In the genomic region with DNA sequence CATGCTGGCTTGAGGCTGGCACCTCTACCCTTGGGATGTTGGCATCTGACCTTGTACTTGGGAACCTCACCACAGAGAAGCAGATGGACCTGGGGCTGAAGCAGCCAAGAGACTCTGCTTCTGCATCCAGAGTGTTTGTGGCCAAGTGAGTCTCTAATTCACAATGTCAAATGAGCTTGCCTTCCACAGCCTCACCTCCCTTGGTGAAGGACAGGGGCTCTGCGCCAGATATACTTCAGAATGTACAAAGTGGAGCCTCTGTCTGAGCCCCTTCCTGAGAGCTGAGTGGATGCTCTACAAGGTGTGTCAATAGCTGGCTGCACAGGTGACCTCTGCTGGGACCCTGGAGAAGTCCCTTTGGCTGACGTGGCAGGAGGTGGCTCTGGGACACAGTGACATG, we compare ENCODE assay signal across 25 cellular contexts.
"Had no signal": no experiment of that assay in that cellular context is flagged by ENCODE, and none has a peak within 500 bp of the region (broad histone marks: within the 10 kb centered on the region; RNA-seq: fewer than 3 reads in every experiment).

No MANE protein-coding gene starts in this region.

- H3K4me1 Mint-ChIP-seq: activated CD4-positive, alpha-beta memory T cell treated with anti-CD3 and anti-CD28 coated beads, Interleukin-2, amount 10 ng/mL, durations not matched to agents 7 days and 5 days; activated CD4-positive, alpha-beta T cell treated with anti-CD3 and anti-CD28 coated beads, Interleukin-2, amount 10 ng/mL, durations not matched to agents 24 days and 14 days; activated naive CD4-positive, alpha-beta T cell treated with anti-CD3 and anti-CD28 coated beads, Interleukin-2, amount 50 U/mL, for 24 hours; activated naive CD8-positive, alpha-beta T cell treated with anti-CD3 and anti-CD28 coated beads, Interleukin-2, amount 50 U/mL, for 24 hours; activated T-helper 17 cell treated with anti-CD3 and anti-CD28 coated beads, Interleukin-2, amount 50 U/mL, for 72 hours; mesothelial cell of epicardium; naive B cell had no signal

- H3K36me3 Mint-ChIP-seq: activated naive CD4-positive, alpha-beta T cell treated with anti-CD3 and anti-CD28 coated beads, Interleukin-2, amount 50 U/mL, for 24 hours; mesothelial cell of epicardium; naive B cell had no signal

- H3K27me3 ChIP-seq: hepatocyte, ovary, sigmoid colon, transverse colon had no signal

- H3K36me3 ChIP-seq: ovary, prostate gland, sigmoid colon, transverse colon had no signal

- H3K4me3 Mint-ChIP-seq: activated CD4-positive, alpha-beta memory T cell treated with anti-CD3 and anti-CD28 coated beads, Interleukin-2, amount 10 ng/mL, durations not matched to agents 7 days and 5 days; activated CD4-positive, alpha-beta T cell treated with anti-CD3 and anti-CD28 coated beads, Interleukin-2, amount 10 ng/mL, durations not matched to agents 24 days and 14 days; activated naive CD4-positive, alpha-beta T cell treated with anti-CD3 and anti-CD28 coated beads, Interleukin-2, amount 50 U/mL, for 24 hours; activated naive CD8-positive, alpha-beta T cell treated with anti-CD3 and anti-CD28 coated beads, Interleukin-2, amount 50 U/mL, for 24 hours; activated T-cell treated with anti-CD3 and anti-CD28 coated beads, Interleukin-2, amount 50 U/mL, for 24 hours; activated T-helper 17 cell treated with anti-CD3 and anti-CD28 coated beads, Interleukin-2, amount 50 U/mL, for 72 hours; mesothelial cell of epicardium; nephron progenitor cell had no signal

- H3K9me3 Mint-ChIP-seq: activated CD4-positive, alpha-beta memory T cell treated with anti-CD3 and anti-CD28 coated beads, Interleukin-2, amount 10 ng/mL, durations not matched to agents 7 days and 5 days; activated CD4-positive, alpha-beta T cell treated with anti-CD3 and anti-CD28 coated beads, Interleukin-2, amount 10 ng/mL, durations not matched to agents 24 days and 14 days; activated naive CD4-positive, alpha-beta T cell treated with anti-CD3 and anti-CD28 coated beads, Interleukin-2, amount 50 U/mL, for 24 hours; activated naive CD8-positive, alpha-beta T cell treated with anti-CD3 and anti-CD28 coated beads, Interleukin-2, amount 50 U/mL, for 24 hours; activated T-cell treated with anti-CD3 and anti-CD28 coated beads, Interleukin-2, amount 50 U/mL, for 24 hours; activated T-helper 17 cell treated with anti-CD3 and anti-CD28 coated beads, Interleukin-2, amount 50 U/mL, for 72 hours; mesothelial cell of epicardium; nephron progenitor cell had no signal

- H3K4me2 ChIP-seq: hepatocyte had no signal

- H3K4me3 ChIP-seq: hepatocyte, ovary, prostate gland, sigmoid colon, transverse colon had no signal

- DNase-seq: activated CD4-positive, alpha-beta memory T cell treated with anti-CD3 and anti-CD28 coated beads, Interleukin-2, amount 10 ng/mL, durations not matched to agents 7 days and 5 days; activated CD4-positive, alpha-beta T cell treated with anti-CD3 and anti-CD28 coated beads, Interleukin-2, amount 10 ng/mL, durations not matched to agents 24 days and 14 days; activated CD4-positive, CD25-positive, alpha-beta regulatory T cell treated with anti-CD3 and anti-CD28 coated beads, Interleukin-2, amount 50 U/mL, for 72 hours; activated CD8-positive, alpha-beta memory T cell treated with anti-CD3 and anti-CD28 coated beads, Interleukin-2, amount 50 U/mL, for 48 hours; activated naive CD8-positive, alpha-beta T cell treated with anti-CD3 and anti-CD28 coated beads, Interleukin-2, amount 50 U/mL, for 24 hours; activated T-cell treated with anti-CD3 and anti-CD28 coated beads, Interleukin-2, amount 50 U/mL, for 24 hours; amygdala; central memory CD4-positive, alpha-beta T cell; dermis blood vessel endothelial cell; effector CD8-positive, alpha-beta T cell; islet precursor cell; naive B cell; nephron progenitor cell; ovary; retina; sigmoid colon; small intestine; stimulated activated naive CD4-positive, alpha-beta T cell treated with Interleukin-2 at 50 U/mL for 16 hours; T-helper 2 cell; transverse colon had no signal

- H3K79me2 ChIP-seq: hepatocyte had no signal

- H3K27ac ChIP-seq: hepatocyte, ovary, prostate gland, sigmoid colon, transverse colon had no signal

- H3K27ac Mint-ChIP-seq: activated CD4-positive, alpha-beta memory T cell treated with anti-CD3 and anti-CD28 coated beads, Interleukin-2, amount 10 ng/mL, durations not matched to agents 7 days and 5 days; activated CD4-positive, alpha-beta T cell treated with anti-CD3 and anti-CD28 coated beads, Interleukin-2, amount 10 ng/mL, durations not matched to agents 24 days and 14 days; activated naive CD4-positive, alpha-beta T cell treated with anti-CD3 and anti-CD28 coated beads, Interleukin-2, amount 50 U/mL, for 24 hours; activated naive CD8-positive, alpha-beta T cell treated with anti-CD3 and anti-CD28 coated beads, Interleukin-2, amount 50 U/mL, for 24 hours; activated T-cell treated with anti-CD3 and anti-CD28 coated beads, Interleukin-2, amount 50 U/mL, for 24 hours; activated T-helper 17 cell treated with anti-CD3 and anti-CD28 coated beads, Interleukin-2, amount 50 U/mL, for 72 hours; mesothelial cell of epicardium; naive B cell; nephron progenitor cell had no signal

- H3K27me3 Mint-ChIP-seq: activated CD4-positive, alpha-beta memory T cell treated with anti-CD3 and anti-CD28 coated beads, Interleukin-2, amount 10 ng/mL, durations not matched to agents 7 days and 5 days; activated CD4-positive, alpha-beta T cell treated with anti-CD3 and anti-CD28 coated beads, Interleukin-2, amount 10 ng/mL, durations not matched to agents 24 days and 14 days; activated naive CD4-positive, alpha-beta T cell treated with anti-CD3 and anti-CD28 coated beads, Interleukin-2, amount 50 U/mL, for 24 hours; activated naive CD8-positive, alpha-beta T cell treated with anti-CD3 and anti-CD28 coated beads, Interleukin-2, amount 50 U/mL, for 24 hours; activated T-cell treated with anti-CD3 and anti-CD28 coated beads, Interleukin-2, amount 50 U/mL, for 24 hours; activated T-helper 17 cell treated with anti-CD3 and anti-CD28 coated beads, Interleukin-2, amount 50 U/mL, for 72 hours had no signal

- H3K9me3 ChIP-seq: ovary, prostate gland, sigmoid colon, transverse colon had no signal

- H3K4me1 ChIP-seq: prostate gland, sigmoid colon, transverse colon had no signal

- ATAC-seq: activated naive CD8-positive, alpha-beta T cell treated with anti-CD3 and anti-CD28 coated beads, Interleukin-2, amount 50 U/mL, for 24 hours; activated T-helper 17 cell treated with anti-CD3 and anti-CD28 coated beads, Interleukin-2, amount 50 U/mL, for 72 hours had no signal

- H2AFZ ChIP-seq: hepatocyte had no signal
